9 cellular contexts compared by ENCODE assay signal in genomic region chr9:131669234-131670172, GRCh38.
DNase-seq lines count a peak whose midpoint lies in the region; ATAC-seq, FAIRE-seq and TF ChIP-seq lines count a peak whose summit lies in the region.
"Had no signal": no experiment of that assay in that cellular context is flagged by ENCODE, and none has a peak within 500 bp of the region (broad histone marks: within the 10 kb centered on the region; RNA-seq: fewer than 3 reads in every experiment).

No MANE protein-coding gene starts in this region.

- CTCF ChIA-PET in K562 (lab: Yijun Ruan, JAX; ENCODE audit: low intra/inter-chr PET ratio) = no interaction called here

- WGBS in K562 (ENCODE audit: insufficient coverage, low coverage, missing lambda C conversion rate) = 65% methylated on average over 14 of the region's 14 CpGs

- FAIRE-seq in K562 (lab: Jason Lieb, UNC) = peak; percentile 51

- no peak overlapping the region for H3K27ac ChIP-seq in K562 (ENCODE audit: extremely low read depth, low read depth, low read length)
- H3K27ac ChIP-seq in muscle layer of duodenum (ENCODE audit: low read length) = peak overlapping the region; percentile 6
- H3K27ac ChIP-seq in uterus = peak overlapping the region; percentile 74 to 97

- H3K9ac ChIP-seq in K562 (ENCODE audit: insufficient read depth in 1 of 2, low read depth in 2 of 2, low read length in 2 of 2) = peak overlapping the region in 1 of 2 experiments; percentile 29; a peak in 1 of 4 replicates

- H3K9me1 ChIP-seq in K562 (ENCODE audit: control insufficient read depth, insufficient read depth, low read length) = no peaks in the 10 kb centered on the region

- no peak overlapping the region for H2AFZ ChIP-seq in K562 (ENCODE audit: low read depth, low read length)

- in situ Hi-C loops in K562 (cut with MboI) = no loop called here
- in situ Hi-C loops in KBM-7 (cut with MboI; ENCODE audit: low pct_unique_long_range_greater_than_20kb, low sequenced_read_pairs) = no loop called here

- H4K20me1 ChIP-seq in K562 (replicated peaks; ENCODE audit: control insufficient read depth, insufficient read depth, low read length) = peaks cover 20% of the 10 kb centered on the region; the same call in 1 of the 2 replicates

- DNase-seq in Right ventricle myocardium inferior (ENCODE audit: missing footprints) (no peak), cardiac septum (ENCODE audit: low spot score) (no peak), K562 (ENCODE audit: extremely low read depth in 1 of 4, low spot score in 3 of 4) (no peak), uterus (no peak), KBM-7 (no peak)
- no peak for DNase-seq in central memory CD4-positive, alpha-beta T cell
- DNase-seq: COR-L47 had no signal

- H3K36me3 ChIP-seq in K562 (ENCODE audit: control insufficient read depth, insufficient read depth, low read length) = no peaks in the 10 kb centered on the region; the same call in 2 of the 3 replicates
- peaks cover 0 to 4% of the 10 kb centered on the region in 2 donors for H3K36me3 ChIP-seq in muscle layer of duodenum (ENCODE audit: control insufficient read depth in 1 of 2, insufficient read depth in 2 of 2, low read length in 2 of 2)
- H3K36me3 ChIP-seq in uterus = no peaks in the 10 kb centered on the region

- H3K4me2 ChIP-seq in K562 (ENCODE audit: insufficient read depth, low read length) = no peak overlapping the region

- ATAC-seq in Right ventricle myocardium inferior (peak; percentile 12), K562 (peak; percentile 33; the same call in 2 of the 3 replicates), HG03025 (IDR thresholded peaks at IDR 0.05; ENCODE audit: low FRiP score, unreplicated experiment) (no peak)

- POLR2A ChIA-PET in K562 (lab: Yijun Ruan, JAX) = interaction anchor here (0.5 kb wide), 1 partner anchor 40 kb away, joined by 3 read pairs; no protein-coding TSS in a partner anchor

- no peak for TF ChIP-seq EP300 in K562 (IDR thresholded peaks at IDR 0.05; ENCODE audit: low read length)

- TF ChIP-seq CTCF in K562 (IDR thresholded peaks at IDR 0.05 in 2 of 3, conservative IDR thresholded peaks at IDR 0.05 in 1 of 3; ENCODE audit: insufficient read depth in 2 of 3, low read depth in 1 of 3, low read length in 3 of 3) (no peak), uterus (IDR thresholded peaks at IDR 0.05) (no peak)

- intact Hi-C loops in Right ventricle myocardium inferior (cut with DNase I) (loop anchor here (5.0 kb wide), 2 partner anchors 38 to 52 kb away; no protein-coding TSS in a partner anchor), cardiac septum (cut with DNase I) (loop anchor here (5.0 kb wide), 2 partner anchors 32 to 52 kb away; no protein-coding TSS in a partner anchor), K562 (cut with micrococcal nuclease) (no loop called here), uterus (cut with DNase I; ENCODE audit: low total_unique reads) (no loop called here)

- no peak for TF ChIP-seq RAD21 in K562 (CRISPR knock-in tag; conservative IDR thresholded peaks at IDR 0.05 in 1 of 2, IDR thresholded peaks at IDR 0.05 in 1 of 2)

- H3K9me3 ChIP-seq in K562 (replicated peaks; ENCODE audit: control insufficient read depth, insufficient read depth, low read depth, low read length) (no peaks in the 10 kb centered on the region), muscle layer of duodenum (ENCODE audit: control insufficient read depth in 1 of 2, low read length in 2 of 2) (no peaks in the 10 kb centered on the region), uterus (no peaks in the 10 kb centered on the region)

- H3K27me3 ChIP-seq in K562 (ENCODE audit: control insufficient read depth in 2 of 2, insufficient read depth in 2 of 2, low read length in 2 of 2) = no peaks in the 10 kb centered on the region
- H3K27me3 ChIP-seq in muscle layer of duodenum (ENCODE audit: low read depth, low read length) = no peaks in the 10 kb centered on the region
- H3K27me3 ChIP-seq in uterus = no peaks in the 10 kb centered on the region

- peaks cover 7 to 13% of the 10 kb centered on the region in 2 experiments; a peak in 4 of 5 replicates for H3K4me1 ChIP-seq in K562 (replicated peaks in 1 of 2; ENCODE audit: control insufficient read depth in 2 of 2, insufficient read depth in 2 of 2, low read length in 2 of 2)
- H3K4me1 ChIP-seq in muscle layer of duodenum (ENCODE audit: control insufficient read depth in 1 of 2, insufficient read depth in 2 of 2, low read length in 2 of 2) = peaks cover 20 to 41% of the 10 kb centered on the region in 2 donors
- peaks cover 16 to 32% of the 10 kb centered on the region in 2 donors for H3K4me1 ChIP-seq in uterus

- TF ChIP-seq POLR2A in K562 (conservative IDR thresholded peaks at IDR 0.05) = no peak
- no peak for TF ChIP-seq POLR2A in uterus (IDR thresholded peaks at IDR 0.05)

- H3K4me3 ChIP-seq in K562 = no peak overlapping the region
- no peak overlapping the region for H3K4me3 ChIP-seq in muscle layer of duodenum (ENCODE audit: low read depth in 1 of 2, low read length in 2 of 2)
- H3K4me3 ChIP-seq in uterus = no peak overlapping the region

- peaks cover 3% of the 10 kb centered on the region; the same call in 1 of the 3 replicates for H3K79me2 ChIP-seq in K562 (ENCODE audit: control insufficient read depth, insufficient read depth, low read length)

- BruUV-seq in K562 (replicated peaks; lab: Mats Ljungman, UMichigan) = no TSS peak

TF ChIP-seq in K562, 482 proteins besides CTCF, POLR2A, EP300 and RAD21 (continues in another document):
- TF ChIP-seq HMBOX1 (IDR thresholded peaks at IDR 0.05) (no peak), FIP1L1 (IDR thresholded peaks at IDR 0.05; ENCODE audit: low read depth, low read length, poor library complexity, severe bottlenecking) (no peak), ZNF699 (CRISPR knock-in tag; IDR thresholded peaks at IDR 0.05; ENCODE audit: insufficient replicate concordance) (no peak), FOXP1 (CRISPR knock-in tag; IDR thresholded peaks at IDR 0.05) (no peak), CBFA2T3 (IDR thresholded peaks at IDR 0.05) (no peak), SOX6 (IDR thresholded peaks at IDR 0.05) (no peak), POLR2H (tag; IDR thresholded peaks at IDR 0.05; ENCODE audit: low read depth) (no peak), CBX3 (IDR thresholded peaks at IDR 0.05; ENCODE audit: borderline replicate concordance in 1 of 2, low read length in 2 of 2) (no peak), PRDM10 (IDR thresholded peaks at IDR 0.05; ENCODE audit: partially characterized antibody) (no peak), HBP1 (CRISPR knock-in tag; IDR thresholded peaks at IDR 0.05) (no peak), GTF2E2 (tag; IDR thresholded peaks at IDR 0.05) (no peak), TCF15 (CRISPR knock-in tag; IDR thresholded peaks at IDR 0.05) (no peak)

Comparison
In these comparisons a context has a peak if more than half of its experiments do, and no peak if none do; other contexts are left out.
1. intact Hi-C loops: an anchor here in Right ventricle myocardium inferior (5.0 kb wide) and cardiac septum (5.0 kb wide); none called in K562 and uterus.